Comparison of ENCODE assay signal across 1 cellular context in genomic region chr15:65460948-65461347, GRCh38.
TF ChIP-seq lines count a peak whose summit lies in the region.

No MANE protein-coding gene starts in this region.

TF ChIP-seq in GM12878, 131 proteins besides CTCF, POLR2A, EP300 and RAD21 (continued from another document):
- TF ChIP-seq ZBTB33 (IDR thresholded peaks at IDR 0.05): no peak
- TF ChIP-seq YY1 (IDR thresholded peaks at IDR 0.05; ENCODE audit: low read depth, low read length): no peak
- peak; percentile 79 for TF ChIP-seq JUNB (IDR thresholded peaks at IDR 0.05)
- peak; percentile 13 to 40; a peak in 1 of 4 replicates for TF ChIP-seq IKZF2 (IDR thresholded peaks at IDR 0.05)
- no peak for TF ChIP-seq SIX5 (IDR thresholded peaks at IDR 0.05; ENCODE audit: low read depth, low read length, severe bottlenecking)
- TF ChIP-seq EED (IDR thresholded peaks at IDR 0.05; ENCODE audit: low read depth): 0 out of 2 replicates have a peak, but pooled peaks have one; percentile 19
